In the genomic region with DNA sequence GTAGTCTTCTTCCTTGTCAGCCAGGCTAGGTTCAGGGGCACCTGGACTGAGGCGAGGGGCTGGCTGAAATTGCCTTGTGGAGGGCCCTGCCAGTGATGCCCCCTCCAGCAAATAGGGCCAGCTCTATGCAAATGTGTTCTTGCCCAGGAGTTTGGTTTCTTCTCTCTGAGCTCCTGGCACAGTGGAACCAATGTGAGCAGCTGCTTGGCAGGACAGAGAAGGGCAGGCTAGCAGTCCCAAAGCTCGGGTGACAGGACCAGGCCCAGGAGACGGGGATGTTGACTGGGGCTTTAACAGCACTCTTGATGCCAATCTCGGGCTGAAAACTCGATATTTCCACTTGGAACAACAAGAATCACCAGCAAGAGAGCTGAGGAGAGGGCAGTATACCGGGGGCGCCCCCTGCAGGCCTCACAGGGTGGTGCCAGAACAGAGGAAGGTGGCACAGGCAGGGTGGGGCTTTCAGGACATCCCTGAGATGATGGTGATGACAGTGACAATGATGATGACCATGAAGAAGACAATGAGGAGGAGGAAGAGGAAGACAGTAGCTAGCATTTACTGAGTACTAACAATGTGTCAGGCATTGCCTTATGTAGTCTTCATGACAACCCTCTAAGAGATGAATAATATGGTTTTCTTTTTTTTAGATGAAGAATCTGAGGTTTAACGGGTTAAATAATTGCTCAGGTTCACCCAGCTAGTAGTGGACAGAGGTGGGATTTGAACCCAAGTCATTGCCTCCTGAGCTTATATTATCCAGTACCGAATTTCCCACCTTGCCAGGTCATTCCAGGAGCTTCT, we compare ENCODE assay signal across 8 cellular contexts.
DNase-seq lines count a peak whose midpoint lies in the region; TF ChIP-seq lines count a peak whose summit lies in the region.

No MANE protein-coding gene starts in this region.

- DNase-seq in GDM1 (lab: John Stamatoyannopoulos, UW), result peak; percentile 14
- DNase-seq in HEK293T (ENCODE audit: extremely low spot score), result peak; percentile 81
- DNase-seq in NCI-H526 treated with DMSO at 0.1 percent for 48 hours (lab: John Stamatoyannopoulos, UW), result peak; percentile 16
- peak; percentile 61 for DNase-seq in activated T-cell treated with anti-CD3 and anti-CD28 coated beads for 48 hours (ENCODE audit: low read depth)
- DNase-seq in fibroblast of mammary gland (ENCODE audit: low read depth), result peak; percentile 23
- peak in 7 of 10 donors; percentile 55 to 96 (median 83) for DNase-seq in posterior cingulate gyrus
- DNase-seq in GOT3 (lab: John Stamatoyannopoulos, UW), result no peak
- no peak for DNase-seq in DMS153 treated with DMSO at 0.1 percent for 48 hours (lab: John Stamatoyannopoulos, UW; ENCODE audit: unreplicated experiment)

- POLR2A ChIA-PET in HEK293T (lab: Yijun Ruan, JAX), result interaction anchor here (1.0 to 1.7 kb wide), 2 partner anchors 14 to 47 kb away, joined by 5 read pairs; partner anchors contain the start of gene PIGM

- peak; percentile 88 for TF ChIP-seq CTCF in fibroblast of mammary gland (conservative IDR thresholded peaks at IDR 0.05; ENCODE audit: control insufficient read depth, insufficient read depth, low read depth, low read length)

- intact Hi-C loops in posterior cingulate gyrus (cut with DNase I), result loop anchor here (2.0 kb wide), 1 partner anchor 32 kb away; no protein-coding TSS in a partner anchor

- H3K4me3 ChIP-seq in fibroblast of mammary gland (ENCODE audit: control insufficient read depth, low read depth, low read length), result no peak overlapping the region

- CTCF ChIA-PET in HEK293T (lab: Yijun Ruan, JAX), result interaction anchor here (0.6 to 3.4 kb wide), 23 partner anchors 8 to 405 kb away, joined by 3 to 43 read pairs (median 3); partner anchors contain the start of gene KCNJ10

TF ChIP-seq in HEK293T, 16 proteins besides CTCF, POLR2A, EP300 and RAD21:
- TF ChIP-seq FOXM1 (IDR thresholded peaks at IDR 0.05; ENCODE audit: borderline replicate concordance) (no peak), LEF1 (IDR thresholded peaks at IDR 0.05; ENCODE audit: borderline replicate concordance) (no peak), ARNT (IDR thresholded peaks at IDR 0.05) (no peak), FOXK2 (IDR thresholded peaks at IDR 0.05) (no peak), HDGF (IDR thresholded peaks at IDR 0.05; ENCODE audit: borderline replicate concordance) (no peak), ZNF384 (IDR thresholded peaks at IDR 0.05) (no peak), FOXA1 (IDR thresholded peaks at IDR 0.05) (no peak), L3MBTL2 (conservative IDR thresholded peaks at IDR 0.05) (no peak), CTBP1 (IDR thresholded peaks at IDR 0.05; ENCODE audit: borderline replicate concordance) (no peak), BHLHE40 (IDR thresholded peaks at IDR 0.05; ENCODE audit: borderline replicate concordance) (no peak), SP1 (IDR thresholded peaks at IDR 0.05) (no peak), TARDBP (IDR thresholded peaks at IDR 0.05) (no peak), ELF4 (IDR thresholded peaks at IDR 0.05) (no peak), SUZ12 (IDR thresholded peaks at IDR 0.05) (no peak), NFRKB (IDR thresholded peaks at IDR 0.05) (no peak)
- TF ChIP-seq, protein P1, sequence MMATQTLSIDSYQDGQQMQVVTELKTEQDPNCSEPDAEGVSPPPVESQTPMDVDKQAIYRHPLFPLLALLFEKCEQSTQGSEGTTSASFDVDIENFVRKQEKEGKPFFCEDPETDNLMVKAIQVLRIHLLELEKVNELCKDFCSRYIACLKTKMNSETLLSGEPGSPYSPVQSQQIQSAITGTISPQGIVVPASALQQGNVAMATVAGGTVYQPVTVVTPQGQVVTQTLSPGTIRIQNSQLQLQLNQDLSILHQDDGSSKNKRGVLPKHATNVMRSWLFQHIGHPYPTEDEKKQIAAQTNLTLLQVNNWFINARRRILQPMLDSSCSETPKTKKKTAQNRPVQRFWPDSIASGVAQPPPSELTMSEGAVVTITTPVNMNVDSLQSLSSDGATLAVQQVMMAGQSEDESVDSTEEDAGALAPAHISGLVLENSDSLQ (IDR thresholded peaks at IDR 0.05), result no peak

Comparison
In these comparisons a context has a peak if more than half of its experiments do, and no peak if none do; other contexts are left out.
1. DNase-seq: peak in GDM1 (single experiment), HEK293T (single experiment), NCI-H526 treated with DMSO at 0.1 percent for 48 hours (single experiment), activated T-cell treated with anti-CD3 and anti-CD28 coated beads for 48 hours (single experiment), fibroblast of mammary gland (single experiment) and posterior cingulate gyrus (7 of 10); none in GOT3 (single experiment) and DMS153 treated with DMSO at 0.1 percent for 48 hours (single experiment).